ENCODE assay signal across 22 cellular contexts in genomic region chr5:74052441-74052840, GRCh38.
"Had no signal": no experiment of that assay in that cellular context is flagged by ENCODE, and none has a peak within 500 bp of the region (broad histone marks: within the 10 kb centered on the region; RNA-seq: fewer than 3 reads in every experiment).

No MANE protein-coding gene starts in this region.

- H3K9me3 Mint-ChIP-seq: activated naive CD4-positive, alpha-beta T cell treated with anti-CD3 and anti-CD28 coated beads for 36 hours; activated naive CD8-positive, alpha-beta T cell treated with anti-CD3 and anti-CD28 coated beads, Interleukin-2, amount 10 ng/mL, durations not matched to agents 7 days and 5 days; activated T-cell treated with anti-CD3 and anti-CD28 coated beads, Interleukin-2, amount 50 U/mL, for 24 hours; natural killer cell; stimulated activated naive B cell treated with anti-CD40 and anti-IgM and Interleukin-4, amounts not matched to agents 10 μg/mL and 1 μg/mL and 100 μg/mL, for 72 hours; T-helper 2 cell treated with Interferon-gamma antibody and Interleukin-4, amounts not matched to agents 5 μg/mL and 100 μg/mL, for 36 hours had no signal

- H3K36me3 Mint-ChIP-seq: activated naive CD8-positive, alpha-beta T cell treated with anti-CD3 and anti-CD28 coated beads, Interleukin-2, amount 10 ng/mL, durations not matched to agents 7 days and 5 days; natural killer cell; stimulated activated naive B cell treated with anti-CD40 and anti-IgM and Interleukin-4, amounts not matched to agents 10 μg/mL and 1 μg/mL and 100 μg/mL, for 72 hours had no signal

- DNase-seq: activated CD4-positive, alpha-beta T cell treated with anti-CD3 and anti-CD28 coated beads for 1 hour; activated naive CD4-positive, alpha-beta T cell treated with anti-CD3 and anti-CD28 coated beads for 36 hours; activated naive CD8-positive, alpha-beta T cell treated with anti-CD3 and anti-CD28 coated beads, Interleukin-2, amount 10 ng/mL, durations not matched to agents 7 days and 5 days; activated T-cell treated with anti-CD3 and anti-CD28 coated beads, Interleukin-2, amount 50 U/mL, for 24 hours; amniotic stem cell; erythroblast; foreskin fibroblast; hippocampal formation; left ventricle myocardium inferior; midbrain; natural killer cell; retina; sigmoid colon; stimulated activated CD4-positive, alpha-beta T cell treated with anti-CD3 and anti-CD28 coated beads, Interleukin-15, amount 100 ng/mL, for 24 hours; stimulated activated naive B cell treated with anti-CD40 and anti-IgM and Interleukin-4, amounts not matched to agents 10 μg/mL and 1 μg/mL and 100 μg/mL, for 72 hours; transverse colon; WERI-Rb-1 had no signal

- H3K27ac Mint-ChIP-seq: activated naive CD4-positive, alpha-beta T cell treated with anti-CD3 and anti-CD28 coated beads for 36 hours; activated naive CD8-positive, alpha-beta T cell treated with anti-CD3 and anti-CD28 coated beads, Interleukin-2, amount 10 ng/mL, durations not matched to agents 7 days and 5 days; activated T-cell treated with anti-CD3 and anti-CD28 coated beads, Interleukin-2, amount 50 U/mL, for 24 hours; natural killer cell; progenitor cell of endocrine pancreas; stimulated activated naive B cell treated with anti-CD40 and anti-IgM and Interleukin-4, amounts not matched to agents 10 μg/mL and 1 μg/mL and 100 μg/mL, for 72 hours; T-helper 2 cell treated with Interferon-gamma antibody and Interleukin-4, amounts not matched to agents 5 μg/mL and 100 μg/mL, for 36 hours had no signal

- H3K4me3 ChIP-seq: cardiac muscle cell, left ventricle myocardium inferior, sigmoid colon, smooth muscle cell, transverse colon, vagina had no signal

- H3K36me3 ChIP-seq: cardiac muscle cell, left ventricle myocardium inferior, sigmoid colon, transverse colon, vagina, WERI-Rb-1 had no signal

- H3K4me2 ChIP-seq: smooth muscle cell had no signal

- H3K4me1 Mint-ChIP-seq: activated naive CD8-positive, alpha-beta T cell treated with anti-CD3 and anti-CD28 coated beads, Interleukin-2, amount 10 ng/mL, durations not matched to agents 7 days and 5 days; stimulated activated naive B cell treated with anti-CD40 and anti-IgM and Interleukin-4, amounts not matched to agents 10 μg/mL and 1 μg/mL and 100 μg/mL, for 72 hours had no signal

- H3K9me3 ChIP-seq: left ventricle myocardium inferior, sigmoid colon, transverse colon, vagina had no signal

- H3K4me1 ChIP-seq: sigmoid colon, transverse colon, vagina had no signal

- H3K4me3 Mint-ChIP-seq: activated naive CD4-positive, alpha-beta T cell treated with anti-CD3 and anti-CD28 coated beads for 36 hours; activated naive CD8-positive, alpha-beta T cell treated with anti-CD3 and anti-CD28 coated beads, Interleukin-2, amount 10 ng/mL, durations not matched to agents 7 days and 5 days; activated T-cell treated with anti-CD3 and anti-CD28 coated beads, Interleukin-2, amount 50 U/mL, for 24 hours; natural killer cell; stimulated activated naive B cell treated with anti-CD40 and anti-IgM and Interleukin-4, amounts not matched to agents 10 μg/mL and 1 μg/mL and 100 μg/mL, for 72 hours; T-helper 2 cell treated with Interferon-gamma antibody and Interleukin-4, amounts not matched to agents 5 μg/mL and 100 μg/mL, for 36 hours had no signal

- H3K27me3 ChIP-seq: cardiac muscle cell, sigmoid colon, transverse colon, vagina had no signal

- H3K27ac ChIP-seq: cardiac muscle cell, left ventricle myocardium inferior, sigmoid colon, transverse colon, vagina, WERI-Rb-1 had no signal
